Comparison of ENCODE assay signal across 16 cellular contexts in genomic region chr5:35867998-35868397, GRCh38.
"Had no signal": no experiment of that assay in that cellular context is flagged by ENCODE, and none has a peak within 500 bp of the region (broad histone marks: within the 10 kb centered on the region; RNA-seq: fewer than 3 reads in every experiment).

No MANE protein-coding gene starts in this region.

- H3K27me3 ChIP-seq: esophagus squamous epithelium, thyroid gland had no signal

- H3K9me3 ChIP-seq: esophagus squamous epithelium, thyroid gland had no signal

- H3K27ac ChIP-seq: dorsolateral prefrontal cortex, esophagus squamous epithelium, parathyroid adenoma, thyroid gland had no signal

- H3K36me3 ChIP-seq: esophagus squamous epithelium, thyroid gland had no signal

- H3K4me3 ChIP-seq: dorsolateral prefrontal cortex, esophagus squamous epithelium, lung, thyroid gland had no signal

- H3K4me1 ChIP-seq: thyroid gland had no signal

- H3K4me3 Mint-ChIP-seq: activated naive CD8-positive, alpha-beta T cell treated with anti-CD3 and anti-CD28 coated beads, Interleukin-2, amount 10 ng/mL, durations not matched to agents 7 days and 5 days; activated T-cell treated with anti-CD3 and anti-CD28 coated beads, Interleukin-2, amount 50 U/mL, for 4 hours; T-helper 1 cell treated with Interleukin-12 subunit alpha and Interleukin-12 subunit beta and Interleukin-4 antibody, amounts not matched to agents 30 μg/mL and 1 μg/mL, for 36 hours had no signal

- H3K27me3 Mint-ChIP-seq: activated naive CD8-positive, alpha-beta T cell treated with anti-CD3 and anti-CD28 coated beads, Interleukin-2, amount 10 ng/mL, durations not matched to agents 7 days and 5 days; stimulated activated naive CD8-positive, alpha-beta T cell treated with anti-CD3 and anti-CD28 coated beads, Interleukin-15, amount 100 ng/mL, for 72 hours had no signal

- H3K9me3 Mint-ChIP-seq: activated T-cell treated with anti-CD3 and anti-CD28 coated beads, Interleukin-2, amount 50 U/mL, for 4 hours had no signal

- H3K27ac Mint-ChIP-seq: activated naive CD8-positive, alpha-beta T cell treated with anti-CD3 and anti-CD28 coated beads, Interleukin-2, amount 10 ng/mL, durations not matched to agents 7 days and 5 days had no signal

- ATAC-seq: activated CD4-positive, CD25-positive, alpha-beta regulatory T cell treated with anti-CD3 and anti-CD28 coated beads, Interleukin-2, amount 50 U/mL, for 24 hours; activated T-cell treated with anti-CD3 and anti-CD28 coated beads, Interleukin-2, amount 50 U/mL, for 4 hours; left cardiac atrium; SK-N-SH treated with all-trans-retinoic acid at 6 μM for 48 hours; stimulated activated naive CD8-positive, alpha-beta T cell treated with anti-CD3 and anti-CD28 coated beads, Interleukin-15, amount 100 ng/mL, for 72 hours had no signal

- DNase-seq: activated naive CD8-positive, alpha-beta T cell treated with anti-CD3 and anti-CD28 coated beads, Interleukin-2, amount 10 ng/mL, durations not matched to agents 7 days and 5 days; activated T-cell treated with anti-CD3 and anti-CD28 coated beads, Interleukin-2, amount 50 U/mL, for 4 hours; aorta; dorsolateral prefrontal cortex; esophagus squamous epithelium; foreskin fibroblast; left cardiac atrium; midbrain; stimulated activated CD4-positive, alpha-beta T cell treated with anti-CD3 and anti-CD28 coated beads, Interleukin-2, amount 100 ng/mL, for 48 hours; stimulated activated naive CD8-positive, alpha-beta T cell treated with anti-CD3 and anti-CD28 coated beads, Interleukin-15, amount 100 ng/mL, for 72 hours; thyroid gland had no signal
